Comparison of ENCODE assay signal across 8 cellular contexts in the genomic region with DNA sequence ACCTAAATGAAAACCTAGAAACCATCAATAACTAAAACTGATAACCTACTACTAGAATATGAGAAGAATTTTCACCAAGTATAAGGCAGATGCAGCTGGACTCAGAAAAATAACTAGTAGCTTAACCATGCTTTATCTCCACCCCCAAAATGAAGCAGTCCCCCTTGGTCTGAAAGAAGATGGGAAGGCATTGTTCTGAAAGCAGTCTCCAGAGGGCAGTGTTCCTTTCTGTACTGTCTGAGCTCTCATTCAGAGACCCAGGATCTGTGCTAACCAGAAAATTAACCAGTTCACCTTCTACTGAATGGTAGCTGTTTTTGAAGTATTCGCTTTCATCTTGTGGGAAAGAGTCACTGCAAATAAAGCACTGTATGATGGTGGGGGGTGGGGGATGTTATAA.
DNase-seq lines count a peak whose midpoint lies in the region; ATAC-seq, FAIRE-seq and TF ChIP-seq lines count a peak whose summit lies in the region.

No MANE protein-coding gene starts in this region.

- TF ChIP-seq CTCF in BE2C (IDR thresholded peaks at IDR 0.05; ENCODE audit: low read depth, low read length) (peak; percentile 74), OCI-LY7 (conservative IDR thresholded peaks at IDR 0.05; ENCODE audit: low read length) (peak; percentile 70), fibroblast of pulmonary artery (IDR thresholded peaks at IDR 0.05; ENCODE audit: low read length, missing control alignments) (peak; percentile 63), smooth muscle cell (IDR thresholded peaks at IDR 0.05; ENCODE audit: borderline replicate concordance, insufficient read depth, poor library complexity, severe bottlenecking) (peak; percentile 49)

- H3F3A ChIP-seq in smooth muscle cell (ENCODE audit: low read depth), result no peaks in the 10 kb centered on the region

- no peak overlapping the region for H3K9ac ChIP-seq in smooth muscle cell (ENCODE audit: low read depth)

- CTCF ChIA-PET in OCI-LY7 (lab: Charles Lee; ENCODE audit: unreplicated experiment), result no interaction called here

- 15% methylated on average over 1 of the region's 1 CpG for WGBS in smooth muscle cell (ENCODE audit: low lambda C conversion rate)

- H2AFZ ChIP-seq in OCI-LY7 (ENCODE audit: low read length) (no peak overlapping the region), smooth muscle cell (ENCODE audit: low read depth) (no peak overlapping the region)

- H3K4me2 ChIP-seq in OCI-LY7 (ENCODE audit: low read length) (no peak overlapping the region), smooth muscle cell (no peak overlapping the region)

- H3K4me1 ChIP-seq in BE2C, result no peaks in the 10 kb centered on the region
- H3K4me1 ChIP-seq in OCI-LY7 (ENCODE audit: insufficient read depth, low read length, poor library complexity, severe bottlenecking), result no peaks in the 10 kb centered on the region
- H3K4me1 ChIP-seq in smooth muscle cell (ENCODE audit: low read depth), result no peaks in the 10 kb centered on the region

- no peaks in the 10 kb centered on the region for H3K9me2 ChIP-seq in OCI-LY7 (ENCODE audit: insufficient read depth, low read length)

- intact Hi-C loops in OCI-LY7 (cut with micrococcal nuclease; ENCODE audit: unreplicated experiment), result no loop called here

- BruUV-seq in OCI-LY7 (replicated peaks; lab: Mats Ljungman, UMichigan), result no TSS peak

- no peak for TF ChIP-seq POLR2A in H54 (IDR thresholded peaks at IDR 0.05; ENCODE audit: low read depth, low read length)

- H3K9me3 ChIP-seq in BE2C (no peaks in the 10 kb centered on the region), OCI-LY7 (ENCODE audit: low read length) (no peaks in the 10 kb centered on the region), smooth muscle cell (replicated peaks; ENCODE audit: low read depth) (no peaks in the 10 kb centered on the region)

- DNase-seq in BE2C, result peak; percentile 29
- DNase-seq in H54 (ENCODE audit: insufficient read length, low spot score), result no peak
- peak; percentile 12 for DNase-seq in OCI-LY7 (ENCODE audit: low spot score)
- DNase-seq in fibroblast of pulmonary artery (ENCODE audit: low read depth), result peak; percentile 23
- no peak for DNase-seq in smooth muscle cell (lab: John Stamatoyannopoulos, UW; ENCODE audit: unreplicated experiment)
- no peak for DNase-seq in putamen (ENCODE audit: low spot score)

- no peaks in the 10 kb centered on the region for H4K20me1 ChIP-seq in OCI-LY7 (ENCODE audit: insufficient read depth, low read length)
- no peaks in the 10 kb centered on the region for H4K20me1 ChIP-seq in smooth muscle cell (ENCODE audit: low read depth)

- H3K36me3 ChIP-seq in BE2C (no peaks in the 10 kb centered on the region), OCI-LY7 (ENCODE audit: insufficient read depth, low read length) (no peaks in the 10 kb centered on the region), smooth muscle cell (ENCODE audit: low read depth) (no peaks in the 10 kb centered on the region)

- H3K27ac ChIP-seq in OCI-LY7 (ENCODE audit: low read depth, low read length, poor library complexity, severe bottlenecking) (no peak overlapping the region), smooth muscle cell (ENCODE audit: low read depth) (no peak overlapping the region)

- peak; percentile 20 for FAIRE-seq in H54 (lab: Jason Lieb, UNC)

- no peaks in the 10 kb centered on the region for H3K79me2 ChIP-seq in OCI-LY7 (ENCODE audit: insufficient read depth, low read depth, low read length)
- H3K79me2 ChIP-seq in smooth muscle cell (ENCODE audit: low read depth), result no peaks in the 10 kb centered on the region

- POLR2A ChIA-PET in OCI-LY7 (lab: Charles Lee), result no interaction called here

- H3K27me3 ChIP-seq in BE2C (no peaks in the 10 kb centered on the region), smooth muscle cell (ENCODE audit: low read depth) (peaks cover 6% of the 10 kb centered on the region)

- no peak overlapping the region for H3K4me3 ChIP-seq in BE2C (ENCODE audit: low read depth, low read length)
- no peak overlapping the region for H3K4me3 ChIP-seq in OCI-LY7 (ENCODE audit: low read depth, low read length, poor library complexity, severe bottlenecking)
- H3K4me3 ChIP-seq in fibroblast of pulmonary artery (replicated peaks; ENCODE audit: low read depth, low read length), result no peak overlapping the region
- no peak overlapping the region for H3K4me3 ChIP-seq in smooth muscle cell

- ATAC-seq in GM18861 (IDR thresholded peaks at IDR 0.05; ENCODE audit: unreplicated experiment), result no peak
- ATAC-seq in GM19397 (IDR thresholded peaks at IDR 0.05; ENCODE audit: unreplicated experiment), result no peak

Comparison
In these comparisons a context has a peak if more than half of its experiments do, and no peak if none do; other contexts are left out.
1. DNase-seq: peak in BE2C (single experiment), OCI-LY7 (single experiment) and fibroblast of pulmonary artery (single experiment); none in H54 (single experiment), smooth muscle cell (single experiment) and putamen (single experiment).
2. Peak in every context shown above with its lines, with median percentiles within 50 percentile points of each other: CTCF ChIP-seq.